In genomic region chr12:4320287-4320858, GRCh38 we compare ENCODE assay signal across 8 cellular contexts. TPM values are rescaled to one million over a fixed set of nuclear protein-coding genes. Genes with fewer than 3 reads are reported as not detected.
DNase-seq lines count a peak whose midpoint lies in the region; ATAC-seq and TF ChIP-seq lines count a peak whose summit lies in the region.

No MANE protein-coding gene starts in this region.

- peak; percentile 26 for ATAC-seq in GM19438 (IDR thresholded peaks at IDR 0.05; ENCODE audit: low read depth, unreplicated experiment)
- peak; percentile 33 for ATAC-seq in HG03442 (IDR thresholded peaks at IDR 0.05; ENCODE audit: unreplicated experiment)

- H3K27me3 ChIP-seq in BLaER1 (no peaks in the 10 kb centered on the region), liver (ENCODE audit: control insufficient read depth in 4 of 4, insufficient read depth in 4 of 4, low read length in 3 of 4) (no peaks in the 10 kb centered on the region)

- H3K9me3 ChIP-seq in BLaER1 = no peaks in the 10 kb centered on the region
- H3K9me3 ChIP-seq in liver (ENCODE audit: control insufficient read depth in 4 of 4, low read length in 3 of 4) = no peaks in the 10 kb centered on the region

- H3K9ac ChIP-seq in BLaER1 = peak overlapping the region; percentile 85
- H3K9ac ChIP-seq in liver (ENCODE audit: low read depth in 1 of 2, low read length in 2 of 2) = peak overlapping the region in 1 of 2 donors; percentile 72

- H3K4me3 ChIP-seq in BLaER1 (peak overlapping the region; percentile 80), astrocyte of the spinal cord (ENCODE audit: low read depth, low read length) (peak overlapping the region; percentile 68), liver (ENCODE audit: low read depth in 1 of 3, low read length in 3 of 3) (peak overlapping the region; percentile 56 to 93 (median 86))

- H3K4me1 ChIP-seq in BLaER1 (peaks cover 30% of the 10 kb centered on the region), liver (ENCODE audit: control insufficient read depth in 4 of 4, insufficient read depth in 4 of 4, low read length in 3 of 4) (peaks cover 0 to 17% (median 8%) of the 10 kb centered on the region in 4 donors)

- H3K4me3 Mint-ChIP-seq in type B pancreatic cell = peak overlapping the region; percentile 92

- H3K36me3 ChIP-seq in BLaER1 = peaks cover 12% of the 10 kb centered on the region
- no peaks in the 10 kb centered on the region for H3K36me3 ChIP-seq in liver (ENCODE audit: control insufficient read depth in 4 of 4, insufficient read depth in 3 of 4, low read depth in 1 of 4, low read length in 3 of 4)

- TF ChIP-seq RAD21 in liver (IDR thresholded peaks at IDR 0.05) = no peak

- H3K27ac ChIP-seq in BLaER1 = peak overlapping the region; percentile 69; the same call in 1 of the 2 replicates
- peak overlapping the region; percentile 36 to 66 for H3K27ac ChIP-seq in liver (ENCODE audit: low read depth in 1 of 2, low read length in 2 of 2)

- H3K27me3 Mint-ChIP-seq in type B pancreatic cell = no peaks in the 10 kb centered on the region

- peaks cover 13% of the 10 kb centered on the region; the same call in 1 of the 2 replicates for H4K20me1 ChIP-seq in BLaER1

- WGBS in liver = 6% methylated on average over 18 of the region's 18 CpGs

- peak overlapping the region; percentile 82 for H3K4me2 ChIP-seq in BLaER1

- in situ Hi-C loops in astrocyte of the spinal cord (cut with HindIII; ENCODE audit: low sequenced_read_pairs) = no loop called here

- TF ChIP-seq CTCF in astrocyte of the spinal cord (IDR thresholded peaks at IDR 0.05; ENCODE audit: low read depth, low read length) (no peak), liver (IDR thresholded peaks at IDR 0.05; ENCODE audit: low read depth, low read length, missing input control) (no peak), type B pancreatic cell (conservative IDR thresholded peaks at IDR 0.05) (no peak)

- H3K4me1 Mint-ChIP-seq in type B pancreatic cell (ENCODE audit: unreplicated experiment) = peaks cover 5% of the 10 kb centered on the region

- H3K27ac Mint-ChIP-seq in type B pancreatic cell = peak overlapping the region; percentile 97

- DNase-seq in astrocyte of the spinal cord (ENCODE audit: low read depth, low spot score) (no peak), type B pancreatic cell (ENCODE audit: extremely low spot score, unreplicated experiment) (no peak), KG1 (lab: John Stamatoyannopoulos, UW) (no peak), NCI-H82 treated with DMSO at 0.1 percent for 48 hours (lab: John Stamatoyannopoulos, UW; ENCODE audit: unreplicated experiment) (no peak)

- no peaks in the 10 kb centered on the region for H3K9me3 Mint-ChIP-seq in type B pancreatic cell

- H3K36me3 Mint-ChIP-seq in type B pancreatic cell = peaks cover 11% of the 10 kb centered on the region

TF ChIP-seq in liver, 16 proteins besides CTCF, POLR2A, EP300 and RAD21:
- TF ChIP-seq ATF3 (IDR thresholded peaks at IDR 0.05) (no peak), HNF4A (conservative IDR thresholded peaks at IDR 0.05) (no peak), GABPA (IDR thresholded peaks at IDR 0.05 in 1 of 2, conservative IDR thresholded peaks at IDR 0.05 in 1 of 2) (no peak), TAF1 (conservative IDR thresholded peaks at IDR 0.05) (no peak), HNF4G (IDR thresholded peaks at IDR 0.05) (no peak), NR2F2 (IDR thresholded peaks at IDR 0.05) (no peak), YY1 (IDR thresholded peaks at IDR 0.05) (no peak), ZBTB33 (IDR thresholded peaks at IDR 0.05) (no peak), JUND (IDR thresholded peaks at IDR 0.05) (no peak), FOXA2 (IDR thresholded peaks at IDR 0.05) (no peak), FOXA1 (IDR thresholded peaks at IDR 0.05) (no peak), RXRA (IDR thresholded peaks at IDR 0.05) (no peak)

RNA-seq across cellular contexts. Expression of gene TIGAR, which starts 0.6 kb away (rescaled TPM):
- total RNA-seq in liver (1 to 10 TPM; 1.1 to 3.3 TPM), type B pancreatic cell (ENCODE audit: low replicate concordance) (17.2 and 51.5 TPM in 2 replicates)
- polyA plus RNA-seq in liver = 1 to 10 TPM in 1 of 2 donors, under 1 TPM in 1; 0.56 to 3.0 TPM

RNA-seq across cellular contexts. Expression of gene CCND2, which starts 46.8 kb away (rescaled TPM):
- total RNA-seq in liver = 10 to 100 TPM in 1 of 2 donors, 1 to 10 TPM in 1; 2.6 to 16.5 TPM
- 1 to 10 TPM in 1 of 2 donors, under 1 TPM in 1; 0.50 to 3.3 TPM for polyA plus RNA-seq in liver
- 261 and 278 TPM in 2 replicates for total RNA-seq in type B pancreatic cell (ENCODE audit: low replicate concordance)

RNA-seq across cellular contexts. Expression of gene FGF23, which starts 59.1 kb away (rescaled TPM):
- total RNA-seq in liver = under 1 TPM in 1 of 2 donors, not detected in 1; 0.47 TPM
- polyA plus RNA-seq in liver = under 1 TPM; 0.10 to 0.83 TPM
- 0.10 TPM in 1 of 2 replicates, not detected in the other for total RNA-seq in type B pancreatic cell (ENCODE audit: low replicate concordance)

Comparison
In these comparisons a context has a peak if more than half of its experiments do, and no peak if none do; other contexts are left out.
1. RNA of gene CCND2, which starts 46.8 kb away (total RNA-seq): 261 to 278 TPM in type B pancreatic cell; 2.6 to 16.5 TPM in liver; every median in the first group is over 10 times any median in the second.
2. Peak in every context shown above with its lines, with median percentiles within 50 percentile points of each other: H3K4me3 ChIP-seq.